In the genomic region with DNA sequence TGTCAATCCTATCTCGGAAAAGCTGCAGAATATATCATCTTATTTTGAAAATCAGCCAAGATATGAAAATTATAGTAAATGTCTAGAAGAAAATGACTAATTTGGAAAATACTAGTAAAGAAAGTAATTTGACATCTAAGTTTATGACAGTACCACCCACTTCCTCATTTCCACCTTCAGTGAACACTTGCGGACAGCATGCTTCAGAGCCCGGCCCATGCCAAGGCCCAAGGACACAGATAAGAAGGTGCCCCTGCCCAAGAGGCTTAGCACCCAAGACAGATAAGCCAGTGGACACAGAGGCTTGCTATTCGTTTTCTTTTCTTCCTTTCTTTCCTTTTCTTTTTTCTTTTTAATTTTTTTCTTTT, we compare ENCODE assay signal across 20 cellular contexts. TPM values are rescaled to one million over a fixed set of nuclear protein-coding genes. Genes with fewer than 3 reads are reported as not detected.
DNase-seq lines count a peak whose midpoint lies in the region; ATAC-seq and TF ChIP-seq lines count a peak whose summit lies in the region.
"Had no signal": no experiment of that assay in that cellular context is flagged by ENCODE, and none has a peak within 500 bp of the region (broad histone marks: within the 10 kb centered on the region; RNA-seq: fewer than 3 reads in every experiment).

No MANE protein-coding gene starts in this region.

- H3K4me3 ChIP-seq in lower lobe of right lung (no peak overlapping the region), suprapubic skin (no peak overlapping the region)
- H3K4me3 ChIP-seq: tibial artery had no signal

- intact Hi-C loops in CD14-positive monocyte (cut with micrococcal nuclease) = loop anchor here in 1 of 2 donors (10.0 kb wide), 3 partner anchors 108 to 192 kb away; partner anchors contain the start of genes SLC66A2 and TXNL4A
- intact Hi-C loops in lower lobe of right lung (cut with DNase I) = no loop called here

- no peaks in the 10 kb centered on the region for H3K9me3 ChIP-seq in lower lobe of right lung
- H3K9me3 ChIP-seq in suprapubic skin = no peaks in the 10 kb centered on the region
- H3K9me3 ChIP-seq: left lung, tibial artery had no signal

- H3K4me1 ChIP-seq in lower lobe of right lung = peaks cover 23% of the 10 kb centered on the region
- H3K4me1 ChIP-seq in suprapubic skin = peaks cover 31% of the 10 kb centered on the region

- H3K27ac Mint-ChIP-seq in CD14-positive monocyte = peak overlapping the region in 6 of 7 donors; percentile 67 to 94 (median 84)
- H3K27ac Mint-ChIP-seq: activated naive CD4-positive, alpha-beta T cell treated with anti-CD3 and anti-CD28 coated beads, Interleukin-2, amount 50 U/mL, for 72 hours; IgD-negative memory B cell; natural killer cell had no signal

- H3K36me3 Mint-ChIP-seq in CD14-positive monocyte = peaks cover 10 to 16% of the 10 kb centered on the region in 2 donors
- H3K36me3 Mint-ChIP-seq: IgD-negative memory B cell, natural killer cell had no signal

- ATAC-seq in HG03175 (IDR thresholded peaks at IDR 0.05; ENCODE audit: unreplicated experiment) (peak; percentile 47), lower lobe of right lung (no peak), HG02642 (IDR thresholded peaks at IDR 0.05; ENCODE audit: poor library complexity, unreplicated experiment) (no peak)
- ATAC-seq: left lung had no signal

- peaks cover 30 to 49% (median 46%) of the 10 kb centered on the region in 3 donors for H3K27me3 Mint-ChIP-seq in CD14-positive monocyte (ENCODE audit: low read depth in 3 of 3)

- DNase-seq in CD14-positive monocyte (ENCODE audit: low spot score) = peak; percentile 71
- peak; percentile 53 for DNase-seq in SIG-M5 (lab: John Stamatoyannopoulos, UW)
- peak; percentile 71 for DNase-seq in lower lobe of right lung
- no peak for DNase-seq in suprapubic skin (ENCODE audit: low spot score in 2 of 2)
- no peak for DNase-seq in foreskin melanocyte
- DNase-seq in NCI-H510A treated with DMSO at 0.1 percent for 48 hours (lab: John Stamatoyannopoulos, UW) = no peak
- DNase-seq: activated CD8-positive, alpha-beta memory T cell treated with anti-CD3 and anti-CD28 coated beads, Interleukin-2, amount 50 U/mL, for 4 hours; GDM1; natural killer cell; NCI-H510A; T-helper 1 cell; tibial artery had no signal

- H3K36me3 ChIP-seq in lower lobe of right lung = no peaks in the 10 kb centered on the region
- H3K36me3 ChIP-seq in suprapubic skin = no peaks in the 10 kb centered on the region
- H3K36me3 ChIP-seq: left lung, tibial artery had no signal

- TF ChIP-seq CTCF in CD14-positive monocyte (IDR thresholded peaks at IDR 0.05) = no peak
- no peak for TF ChIP-seq CTCF in lower lobe of right lung (IDR thresholded peaks at IDR 0.05)
- TF ChIP-seq CTCF in suprapubic skin (IDR thresholded peaks at IDR 0.05) = no peak

- H3K27ac ChIP-seq in lower lobe of right lung (no peak overlapping the region), suprapubic skin (no peak overlapping the region)
- H3K27ac ChIP-seq: tibial artery had no signal

- peak overlapping the region; percentile 75 to 94 for H3K4me3 Mint-ChIP-seq in CD14-positive monocyte
- H3K4me3 Mint-ChIP-seq: natural killer cell had no signal

- peaks cover 3 to 14% (median 8%) of the 10 kb centered on the region in 7 donors for H3K9me3 Mint-ChIP-seq in CD14-positive monocyte
- H3K9me3 Mint-ChIP-seq: activated naive CD4-positive, alpha-beta T cell treated with anti-CD3 and anti-CD28 coated beads, Interleukin-2, amount 50 U/mL, for 72 hours; IgD-negative memory B cell; natural killer cell had no signal

- peaks cover 78% of the 10 kb centered on the region for H3K4me1 Mint-ChIP-seq in CD14-positive monocyte

- WGBS in suprapubic skin = 75% methylated on average over 4 of the region's 4 CpGs

- peaks cover 54% of the 10 kb centered on the region for H3K27me3 ChIP-seq in lower lobe of right lung (ENCODE audit: low read depth)
- peaks cover 51% of the 10 kb centered on the region for H3K27me3 ChIP-seq in suprapubic skin

- no peak for TF ChIP-seq POLR2A in suprapubic skin (IDR thresholded peaks at IDR 0.05)

- TF ChIP-seq EP300 in suprapubic skin (IDR thresholded peaks at IDR 0.05) = no peak

RNA-seq across cellular contexts. Expression of gene KCNG2, which starts 4.8 kb away (rescaled TPM):
- not detected for polyA plus RNA-seq in CD14-positive monocyte
- 0.50 TPM for total RNA-seq in lower lobe of right lung
- total RNA-seq in suprapubic skin = not detected
- total RNA-seq: activated naive CD4-positive, alpha-beta T cell treated with anti-CD3 and anti-CD28 coated beads, Interleukin-2, amount 50 U/mL, for 72 hours; bronchial epithelial cell; natural killer cell; pulmonary artery endothelial cell; RPMI7951 had no signal
- polyA plus RNA-seq: IgD-negative memory B cell had no signal

Comparison
In these comparisons a context has a peak if more than half of its experiments do, and no peak if none do; other contexts are left out.
1. DNase-seq: peak in CD14-positive monocyte (single experiment), SIG-M5 (single experiment) and lower lobe of right lung (single experiment); none in suprapubic skin (0 of 2), foreskin melanocyte (single experiment) and NCI-H510A treated with DMSO at 0.1 percent for 48 hours (single experiment).